ENCODE assay signal across 8 cellular contexts in genomic region chr6:109382576-109383437, GRCh38. TPM values are rescaled to one million over a fixed set of nuclear protein-coding genes. Genes with fewer than 3 reads are reported as not detected.
DNase-seq lines count a peak whose midpoint lies in the region; ATAC-seq, FAIRE-seq and TF ChIP-seq lines count a peak whose summit lies in the region.

No MANE protein-coding gene starts in this region.

- H4K20me1 ChIP-seq in smooth muscle cell (ENCODE audit: low read depth): peaks cover 39% of the 10 kb centered on the region

- whole genome bisulfite sequencing in smooth muscle cell (ENCODE audit: low lambda C conversion rate): under 1% methylated on average over 42 of the region's 42 CpGs

- DNase-seq in AG08395 (ENCODE audit: low spot score): peak; percentile 94
- peak; percentile 94 for DNase-seq in NCI-H2196 treated with DMSO at 0.1 percent for 48 hours (lab: John Stamatoyannopoulos, UW; ENCODE audit: unreplicated experiment)
- DNase-seq in bronchial epithelial cell (ENCODE audit: low read depth): peak; percentile 89
- peak; percentile 92 for DNase-seq in iPS-NIHi7 (ENCODE audit: extremely low spot score)
- DNase-seq in smooth muscle cell (lab: John Stamatoyannopoulos, UW; ENCODE audit: unreplicated experiment): peak; percentile 95

- no peaks in the 10 kb centered on the region for H3K27me3 ChIP-seq in bronchial epithelial cell (ENCODE audit: control insufficient read depth, insufficient read depth, low read length)
- H3K27me3 ChIP-seq in smooth muscle cell (ENCODE audit: low read depth): no peaks in the 10 kb centered on the region

- TF ChIP-seq CTCF in WI38 (IDR thresholded peaks at IDR 0.05; ENCODE audit: low read depth, low read length) (no peak), bronchial epithelial cell (IDR thresholded peaks at IDR 0.05; ENCODE audit: insufficient read depth, low read length, severe bottlenecking) (peak; percentile 50), smooth muscle cell (IDR thresholded peaks at IDR 0.05; ENCODE audit: borderline replicate concordance, insufficient read depth, poor library complexity, severe bottlenecking) (peak; percentile 49)

- no peaks in the 10 kb centered on the region for H3K9me3 ChIP-seq in smooth muscle cell (replicated peaks; ENCODE audit: low read depth)

- H3K36me3 ChIP-seq in bronchial epithelial cell (ENCODE audit: control insufficient read depth, insufficient read depth, low read length) (peaks cover under 1% of the 10 kb centered on the region), smooth muscle cell (ENCODE audit: low read depth) (no peaks in the 10 kb centered on the region)

- peaks cover 26% of the 10 kb centered on the region for H3K4me1 ChIP-seq in smooth muscle cell (ENCODE audit: low read depth)

- peak overlapping the region; percentile 87 for H2AFZ ChIP-seq in smooth muscle cell (ENCODE audit: low read depth)

- peak overlapping the region; percentile 93 for H3K4me2 ChIP-seq in smooth muscle cell

- H3K9ac ChIP-seq in smooth muscle cell (ENCODE audit: low read depth): peak overlapping the region; percentile 98

- no peak for FAIRE-seq in bronchial epithelial cell (lab: Jason Lieb, UNC)

- peaks cover 40% of the 10 kb centered on the region for H3K79me2 ChIP-seq in smooth muscle cell (ENCODE audit: low read depth)

- ATAC-seq in GM18873 (IDR thresholded peaks at IDR 0.05; ENCODE audit: low FRiP score, unreplicated experiment) (peak; percentile 70), HG03159 (IDR thresholded peaks at IDR 0.05; ENCODE audit: unreplicated experiment) (peak; percentile 69)

- H3F3A ChIP-seq in smooth muscle cell (ENCODE audit: low read depth): no peaks in the 10 kb centered on the region

- peak overlapping the region; percentile 98 for H3K27ac ChIP-seq in smooth muscle cell (ENCODE audit: low read depth)

- H3K4me3 ChIP-seq in WI38 (ENCODE audit: low read depth, low read length) (peak overlapping the region; percentile 83), bronchial epithelial cell (ENCODE audit: low read depth, low read length) (peak overlapping the region; percentile 96), smooth muscle cell (peak overlapping the region; percentile 62)

RNA-seq across cellular contexts. Expression of gene CD164, which starts 0.5 kb away (rescaled TPM):
- total RNA-seq in bronchial epithelial cell (113 and 115 TPM in 2 replicates), smooth muscle cell (495 and 529 TPM in 2 replicates)
- polyA plus RNA-seq in smooth muscle cell: 272 and 305 TPM in 2 replicates

RNA-seq across cellular contexts. Expression of gene PPIL6, which starts 57.6 kb away (rescaled TPM):
- total RNA-seq in bronchial epithelial cell: 8.4 and 9.3 TPM in 2 replicates
- total RNA-seq in smooth muscle cell: 0.81 and 1.7 TPM in 2 replicates
- 0.95 and 1.3 TPM in 2 replicates for polyA plus RNA-seq in smooth muscle cell

RNA-seq across cellular contexts. Expression of gene SMPD2, which starts 57.7 kb away (rescaled TPM):
- total RNA-seq in bronchial epithelial cell (18.9 and 19.7 TPM in 2 replicates), smooth muscle cell (1.4 and 8.2 TPM in 2 replicates)
- polyA plus RNA-seq in smooth muscle cell: 6.4 and 6.9 TPM in 2 replicates

Comparison
In these comparisons a context has a peak if more than half of its experiments do, and no peak if none do; other contexts are left out.
1. Peak in every context shown above with its lines: DNase-seq, ATAC-seq, H3K4me3 ChIP-seq and H3K27ac ChIP-seq.